Comparison of ENCODE assay signal across 9 cellular contexts in genomic region chr17:48597492-48597774, GRCh38. TPM values are rescaled to one million over a fixed set of nuclear protein-coding genes. Genes with fewer than 3 reads are reported as not detected.
DNase-seq lines count a peak whose midpoint lies in the region; ATAC-seq, FAIRE-seq and TF ChIP-seq lines count a peak whose summit lies in the region.
"Had no signal": no experiment of that assay in that cellular context is flagged by ENCODE, and none has a peak within 500 bp of the region (broad histone marks: within the 10 kb centered on the region; RNA-seq: fewer than 3 reads in every experiment).

No MANE protein-coding gene starts in this region.

- H3K4me3 ChIP-seq in astrocyte (ENCODE audit: insufficient read depth, low read depth, low read length): peak overlapping the region; percentile 59
- H3K4me3 ChIP-seq in tibial nerve: peak overlapping the region; percentile 4 to 54 (median 30)

- H3K36me3 Mint-ChIP-seq in activated naive CD4-positive, alpha-beta T cell treated with anti-CD3 and anti-CD28 coated beads for 36 hours (ENCODE audit: low read depth): no peaks in the 10 kb centered on the region
- H3K36me3 Mint-ChIP-seq in astrocyte (ENCODE audit: low read depth, unreplicated experiment) (no peaks in the 10 kb centered on the region), mesothelial cell of epicardium (peaks cover 13% of the 10 kb centered on the region), osteocyte (ENCODE audit: unreplicated experiment) (no peaks in the 10 kb centered on the region)

- H3K36me3 ChIP-seq in astrocyte (ENCODE audit: insufficient read depth, low read length) (no peaks in the 10 kb centered on the region), tibial nerve (no peaks in the 10 kb centered on the region)

- CTCF ChIA-PET in activated naive CD4-positive, alpha-beta T cell treated with anti-CD3 and anti-CD28 coated beads for 36 hours (lab: Charles Lee): interaction anchor here (0.9 to 1.1 kb wide), 2 partner anchors 21 to 246 kb away, joined by 3 read pairs; no protein-coding TSS in a partner anchor

- TF ChIP-seq POLR2A in tibial nerve (IDR thresholded peaks at IDR 0.05): no peak

- no peak for DNase-seq in activated naive CD4-positive, alpha-beta T cell treated with anti-CD3 and anti-CD28 coated beads for 36 hours
- no peak for DNase-seq in activated naive CD4-positive, alpha-beta T cell treated with Interleukin-2 at 50 U/mL for 16 hours
- DNase-seq in astrocyte (ENCODE audit: low read depth) (no peak), mesothelial cell of epicardium (ENCODE audit: low spot score in 2 of 2, unreplicated experiment in 2 of 2) (no peak), tibial nerve (ENCODE audit: low spot score in 2 of 2) (no peak), NCI-H82 treated with DMSO at 0.1 percent for 48 hours (lab: John Stamatoyannopoulos, UW; ENCODE audit: unreplicated experiment) (no peak), osteocyte (ENCODE audit: extremely low spot score, unreplicated experiment) (no peak)

- peaks cover 91% of the 10 kb centered on the region for H3K27me3 ChIP-seq in astrocyte (ENCODE audit: insufficient read depth, low read length)
- H3K27me3 ChIP-seq in tibial nerve: peaks cover 0 to 100% of the 10 kb centered on the region in 2 donors

- TF ChIP-seq CTCF in astrocyte (IDR thresholded peaks at IDR 0.05; ENCODE audit: insufficient read depth, low read depth, low read length): no peak
- TF ChIP-seq CTCF in mesothelial cell of epicardium (IDR thresholded peaks at IDR 0.05; ENCODE audit: unreplicated experiment): no peak
- no peak for TF ChIP-seq CTCF in tibial nerve (IDR thresholded peaks at IDR 0.05)
- no peak for TF ChIP-seq CTCF in osteocyte (IDR thresholded peaks at IDR 0.05)

- no peaks in the 10 kb centered on the region for H3K9me3 Mint-ChIP-seq in activated naive CD4-positive, alpha-beta T cell treated with anti-CD3 and anti-CD28 coated beads for 36 hours
- H3K9me3 Mint-ChIP-seq in astrocyte (ENCODE audit: unreplicated experiment): peaks cover 47% of the 10 kb centered on the region
- H3K9me3 Mint-ChIP-seq in mesothelial cell of epicardium: no peaks in the 10 kb centered on the region
- H3K9me3 Mint-ChIP-seq in osteocyte (ENCODE audit: unreplicated experiment): no peaks in the 10 kb centered on the region

- WGBS in tibial nerve, 2 donors: 6 to 10% methylated on average over 17 of the region's 17 CpGs

- H3K27ac Mint-ChIP-seq in activated naive CD4-positive, alpha-beta T cell treated with anti-CD3 and anti-CD28 coated beads for 36 hours: no peak overlapping the region
- H3K27ac Mint-ChIP-seq in astrocyte (ENCODE audit: unreplicated experiment) (no peak overlapping the region), mesothelial cell of epicardium (peak overlapping the region; percentile 100), osteocyte (ENCODE audit: unreplicated experiment) (no peak overlapping the region)

- H3K4me3 Mint-ChIP-seq in activated naive CD4-positive, alpha-beta T cell treated with anti-CD3 and anti-CD28 coated beads for 36 hours: peak overlapping the region; percentile 69
- H3K4me3 Mint-ChIP-seq in astrocyte (ENCODE audit: unreplicated experiment): no peak overlapping the region
- peak overlapping the region; percentile 90 for H3K4me3 Mint-ChIP-seq in mesothelial cell of epicardium
- no peak overlapping the region for H3K4me3 Mint-ChIP-seq in osteocyte (ENCODE audit: unreplicated experiment)

- H3K9me3 ChIP-seq in astrocyte (ENCODE audit: insufficient read depth, low read depth, low read length): no peaks in the 10 kb centered on the region
- H3K9me3 ChIP-seq in tibial nerve: no peaks in the 10 kb centered on the region

- H3K4me1 ChIP-seq in astrocyte (ENCODE audit: insufficient read depth, low read length) (peaks cover 18% of the 10 kb centered on the region), tibial nerve (peaks cover 0 to 53% (median 19%) of the 10 kb centered on the region in 4 donors)

- H3K4me1 Mint-ChIP-seq in activated naive CD4-positive, alpha-beta T cell treated with anti-CD3 and anti-CD28 coated beads for 36 hours (ENCODE audit: low read depth): peaks cover 34% of the 10 kb centered on the region
- H3K4me1 Mint-ChIP-seq in astrocyte (ENCODE audit: low read depth, unreplicated experiment) (no peaks in the 10 kb centered on the region), mesothelial cell of epicardium (peaks cover 75% of the 10 kb centered on the region), osteocyte (ENCODE audit: unreplicated experiment) (peaks cover 11% of the 10 kb centered on the region)

- H3K27ac ChIP-seq in astrocyte (ENCODE audit: low read depth, low read length) (no peak overlapping the region), tibial nerve (peak overlapping the region in 2 of 4 donors; percentile 71)

- peaks cover 26% of the 10 kb centered on the region for H4K20me1 ChIP-seq in astrocyte (ENCODE audit: insufficient read depth, low read length)

- peak overlapping the region; percentile 84 for H3K4me2 ChIP-seq in astrocyte (ENCODE audit: low read length)

- TF ChIP-seq EP300 in tibial nerve (IDR thresholded peaks at IDR 0.05): no peak

- no peak for FAIRE-seq in astrocyte (lab: Jason Lieb, UNC)

- peak overlapping the region; percentile 59 for H3K9ac ChIP-seq in astrocyte (ENCODE audit: low read length)

- peaks cover 88% of the 10 kb centered on the region for H3K27me3 Mint-ChIP-seq in activated naive CD4-positive, alpha-beta T cell treated with anti-CD3 and anti-CD28 coated beads for 36 hours (ENCODE audit: low read depth)
- H3K27me3 Mint-ChIP-seq in astrocyte (ENCODE audit: low read depth, unreplicated experiment): peaks cover 94% of the 10 kb centered on the region
- H3K27me3 Mint-ChIP-seq in mesothelial cell of epicardium (ENCODE audit: low read depth): no peaks in the 10 kb centered on the region
- H3K27me3 Mint-ChIP-seq in osteocyte (ENCODE audit: unreplicated experiment): peaks cover 99% of the 10 kb centered on the region

- intact Hi-C loops in activated naive CD4-positive, alpha-beta T cell treated with anti-CD3 and anti-CD28 coated beads for 36 hours (cut with micrococcal nuclease): loop anchor here (2.0 kb wide), 1 partner anchor 15 kb away; no protein-coding TSS in a partner anchor

- H3K79me2 ChIP-seq in astrocyte (ENCODE audit: insufficient read depth, low read length): peaks cover 7% of the 10 kb centered on the region

- no peak for ATAC-seq in GM19023 (IDR thresholded peaks at IDR 0.05; ENCODE audit: unreplicated experiment)

- H2AFZ ChIP-seq in astrocyte (ENCODE audit: low read depth, low read length): peak overlapping the region; percentile 69

RNA-seq across cellular contexts. Expression of gene HOXB5, which starts 3.9 kb away (rescaled TPM):
- not detected for total RNA-seq in activated naive CD4-positive, alpha-beta T cell treated with anti-CD3 and anti-CD28 coated beads for 36 hours
- total RNA-seq in astrocyte (not detected in 2 replicates), mesothelial cell of epicardium (28.6 to 32.4 TPM (median 31.1 TPM) in 3 replicates), tibial nerve (1 to 10 TPM in 2 of 4 donors, not detected in 2; 1.6 to 1.8 TPM), osteocyte (not detected in 2 replicates)

RNA-seq across cellular contexts. Expression of gene HOXB6, which starts 7.4 kb away (rescaled TPM):
- not detected for total RNA-seq in activated naive CD4-positive, alpha-beta T cell treated with anti-CD3 and anti-CD28 coated beads for 36 hours
- total RNA-seq in astrocyte (not detected in 2 replicates), mesothelial cell of epicardium (56.4 to 63.1 TPM (median 59.7 TPM) in 3 replicates), tibial nerve (1 to 10 TPM in 3 of 4 donors, under 1 TPM in 1; 0.66 to 5.1 (median 2.9) TPM), osteocyte (not detected in 2 replicates)

RNA-seq across cellular contexts. Expression of gene HOXB3, which starts 7.4 kb away (rescaled TPM):
- 1 to 10 TPM; 2.0 TPM for total RNA-seq in activated naive CD4-positive, alpha-beta T cell treated with anti-CD3 and anti-CD28 coated beads for 36 hours
- not detected in 2 replicates for total RNA-seq in astrocyte
- total RNA-seq in mesothelial cell of epicardium: 282 to 303 TPM (median 282 TPM) in 3 replicates
- total RNA-seq in tibial nerve: 10 to 100 TPM in 2 of 4 donors, 1 to 10 TPM in 2; 3.7 to 14.1 (median 9.4) TPM
- total RNA-seq in osteocyte: 0.46 TPM in 1 of 2 replicates, not detected in the other

RNA-seq across cellular contexts. Expression of gene HOXB7, which starts 13.4 kb away (rescaled TPM):
- total RNA-seq in activated naive CD4-positive, alpha-beta T cell treated with anti-CD3 and anti-CD28 coated beads for 36 hours: under 1 TPM in 1 of 2 experiments, not detected in 1; 0.29 TPM
- total RNA-seq in astrocyte (not detected in 2 replicates), mesothelial cell of epicardium (18.6 to 20.3 TPM (median 19.5 TPM) in 3 replicates), tibial nerve (1 to 10 TPM; 1.8 to 4.0 (median 2.3) TPM), osteocyte (not detected in 2 replicates)

RNA-seq across cellular contexts. Expression of gene HOXB8, which starts 17.7 kb away (rescaled TPM):
- not detected for total RNA-seq in activated naive CD4-positive, alpha-beta T cell treated with anti-CD3 and anti-CD28 coated beads for 36 hours
- not detected in 2 replicates for total RNA-seq in astrocyte
- total RNA-seq in mesothelial cell of epicardium: 75.7 to 82.4 TPM (median 78.8 TPM) in 3 replicates
- total RNA-seq in tibial nerve: under 1 TPM in 2 of 4 donors, not detected in 2; 0.66 to 0.90 TPM
- total RNA-seq in osteocyte: not detected in 2 replicates
- total RNA-seq: pulmonary artery endothelial cell had no signal

Comparison
In these comparisons a context has a peak if more than half of its experiments do, and no peak if none do; other contexts are left out.
1. H3K4me3 Mint-ChIP-seq: peak in activated naive CD4-positive, alpha-beta T cell treated with anti-CD3 and anti-CD28 coated beads for 36 hours (single experiment) and mesothelial cell of epicardium (single experiment); none in astrocyte (single experiment) and osteocyte (single experiment).
2. RNA of gene HOXB5, which starts 3.9 kb away (total RNA-seq): 28.6 to 32.4 TPM in mesothelial cell of epicardium; 1.6 to 1.8 TPM in tibial nerve, not detected in activated naive CD4-positive, alpha-beta T cell treated with anti-CD3 and anti-CD28 coated beads for 36 hours, not detected in astrocyte and not detected in osteocyte; every median in the first group is over 10 times any median in the second.
3. RNA of gene HOXB3, which starts 7.4 kb away (total RNA-seq): 282 to 303 TPM in mesothelial cell of epicardium; 3.7 to 14.1 TPM in tibial nerve, 2.0 TPM in activated naive CD4-positive, alpha-beta T cell treated with anti-CD3 and anti-CD28 coated beads for 36 hours, 0.46 TPM in osteocyte and not detected in astrocyte; every median in the first group is over 10 times any median in the second.